In the genomic region with DNA sequence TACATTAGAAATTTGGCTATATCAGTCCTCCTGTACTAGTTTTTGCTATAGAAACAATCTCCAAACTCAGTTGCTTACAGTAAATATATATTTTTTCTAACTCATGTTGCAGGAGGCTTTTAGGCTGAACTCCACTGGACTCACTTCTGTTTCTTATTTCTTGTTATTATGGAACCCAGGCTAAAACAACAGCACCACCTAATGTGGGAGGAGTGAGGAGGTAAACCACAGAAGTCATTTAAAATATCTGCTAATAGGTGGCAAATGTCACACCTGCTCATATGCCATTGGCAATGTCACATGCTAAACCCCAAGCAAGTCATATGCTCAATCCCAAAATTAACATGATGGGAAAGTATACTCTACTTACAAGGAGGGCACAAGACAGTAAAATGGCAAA, we compare ENCODE assay signal across 24 cellular contexts.
"Had no signal": no experiment of that assay in that cellular context is flagged by ENCODE, and none has a peak within 500 bp of the region (broad histone marks: within the 10 kb centered on the region; RNA-seq: fewer than 3 reads in every experiment).

No MANE protein-coding gene starts in this region.

- H3K36me3 ChIP-seq: adrenal gland, ascending aorta, brain microvascular endothelial cell, neural progenitor cell, sigmoid colon, stomach, suprapubic skin, tibial nerve had no signal

- H3K9ac ChIP-seq: neural progenitor cell had no signal

- H3K9me3 ChIP-seq: adrenal gland, ascending aorta, sigmoid colon, stomach, suprapubic skin, tibial nerve had no signal

- H3K27ac ChIP-seq: adrenal gland, ascending aorta, brain microvascular endothelial cell, neural progenitor cell, sigmoid colon, stomach, tibial nerve had no signal

- DNase-seq: activated CD4-positive, alpha-beta T cell treated with anti-CD3 and anti-CD28 coated beads for 1 hour; activated CD8-positive, alpha-beta memory T cell treated with anti-CD3 and anti-CD28 coated beads for 24 hours; activated CD8-positive, alpha-beta memory T cell treated with anti-CD3 and anti-CD28 coated beads, Interleukin-2, amount 50 U/mL, for 4 hours; activated naive CD4-positive, alpha-beta T cell; activated T-cell treated with anti-CD3 and anti-CD28 coated beads, Interleukin-2, amount 50 U/mL, for 24 hours; adrenal gland; brain microvascular endothelial cell; caudate nucleus; effector CD4-positive, alpha-beta T cell; hippocampal formation; left colon; naive thymus-derived CD8-positive, alpha-beta T cell; sigmoid colon; stimulated activated CD4-positive, alpha-beta T cell treated with anti-CD3 and anti-CD28 coated beads, Interleukin-15, amount 100 ng/mL, for 24 hours; stomach had no signal

- H3K4me1 ChIP-seq: adrenal gland, ascending aorta, neural progenitor cell, sigmoid colon, stomach, tibial nerve had no signal

- H3K27me3 ChIP-seq: adrenal gland, ascending aorta, brain microvascular endothelial cell, neural progenitor cell, sigmoid colon, stomach, suprapubic skin, tibial nerve had no signal

- H2AFZ ChIP-seq: neural progenitor cell had no signal

- H3K4me2 ChIP-seq: neural progenitor cell, smooth muscle cell had no signal

- FAIRE-seq: endometrium, islet of Langerhans, TTC549 had no signal

- H3K4me3 ChIP-seq: adrenal gland, ascending aorta, lung, neural progenitor cell, sigmoid colon, smooth muscle cell, stomach, tibial nerve had no signal
